In genomic region chr13:37229931-37230330, GRCh38 we compare ENCODE assay signal across 29 cellular contexts.
"Had no signal": no experiment of that assay in that cellular context is flagged by ENCODE, and none has a peak within 500 bp of the region (broad histone marks: within the 10 kb centered on the region; RNA-seq: fewer than 3 reads in every experiment).

No MANE protein-coding gene starts in this region.

- H3K36me3 Mint-ChIP-seq: stimulated activated effector memory CD8-positive, alpha-beta T cell treated with anti-CD3 and anti-CD28 coated beads, Interleukin-12 subunit alpha, Interleukin-12 subunit beta, amount 100 ng/mL, for 72 hours; stimulated activated naive B cell treated with anti-CD40 and anti-IgM and Interleukin-4, amounts not matched to agents 10 μg/mL and 1 μg/mL and 100 μg/mL, for 72 hours had no signal

- H2AFZ ChIP-seq: parathyroid adenoma had no signal

- H3K9ac ChIP-seq: parathyroid adenoma had no signal

- H3K4me3 ChIP-seq: psoas muscle, right lobe of liver, sigmoid colon, stomach, thoracic aorta, thyroid gland, tibial nerve, upper lobe of left lung, uterus had no signal

- H3K36me3 ChIP-seq: neutrophil, right lobe of liver, sigmoid colon, stomach, thoracic aorta, thyroid gland, tibial nerve, upper lobe of left lung, uterus had no signal

- H3K4me1 Mint-ChIP-seq: naive thymus-derived CD8-positive, alpha-beta T cell; nephron progenitor cell; neural crest cell; stimulated activated effector memory CD8-positive, alpha-beta T cell treated with anti-CD3 and anti-CD28 coated beads, Interleukin-12 subunit alpha, Interleukin-12 subunit beta, amount 100 ng/mL, for 72 hours; stimulated activated naive B cell treated with anti-CD40 and anti-IgM and Interleukin-4, amounts not matched to agents 10 μg/mL and 1 μg/mL and 100 μg/mL, for 72 hours had no signal

- DNase-seq: naive thymus-derived CD8-positive, alpha-beta T cell; nephron progenitor cell; nucleus accumbens; posterior cingulate gyrus; psoas muscle; right cardiac atrium; right lobe of liver; sigmoid colon; small intestine; stimulated activated CD4-positive, alpha-beta T cell treated with anti-CD3 and anti-CD28 coated beads, Interleukin-15, amount 100 ng/mL, for 24 hours; stimulated activated CD4-positive, alpha-beta T cell treated with anti-CD3 and anti-CD28 coated beads, Interleukin-2, amount 100 ng/mL, for 24 hours; stimulated activated CD4-positive, alpha-beta T cell treated with anti-CD3 and anti-CD28 coated beads, Interleukin-2, amount 100 ng/mL, for 48 hours; stimulated activated CD4-positive, alpha-beta T cell treated with anti-CD3 and anti-CD28 coated beads, Interleukin-4, amount 100 ng/mL, for 24 hours; stimulated activated naive B cell treated with anti-CD40 and anti-IgM and Interleukin-4, amounts not matched to agents 10 μg/mL and 1 μg/mL and 100 μg/mL, for 72 hours; stimulated activated naive CD4-positive, alpha-beta T cell treated with Interleukin-2 at 50 U/mL for 16 hours; stomach; thyroid gland; trophoblast cell; upper lobe of left lung; uterus had no signal

- FAIRE-seq: small intestine had no signal

- H3K79me2 ChIP-seq: parathyroid adenoma had no signal

- H3K27me3 ChIP-seq: neutrophil, right lobe of liver, sigmoid colon, stomach, thyroid gland, tibial nerve, upper lobe of left lung, uterus had no signal

- H3K4me1 ChIP-seq: parathyroid adenoma, psoas muscle, right lobe of liver, sigmoid colon, stomach, thyroid gland, upper lobe of left lung, uterus had no signal

- H3K4me3 Mint-ChIP-seq: naive thymus-derived CD8-positive, alpha-beta T cell; natural killer cell treated with Interleukin-12 subunit alpha and Interleukin-12 subunit beta and Interleukin-15 and Interleukin-18, amount 100 ng/mL, for 72 hours; nephron progenitor cell; neural crest cell; stimulated activated effector memory CD8-positive, alpha-beta T cell treated with anti-CD3 and anti-CD28 coated beads, Interleukin-12 subunit alpha, Interleukin-12 subunit beta, amount 100 ng/mL, for 72 hours; stimulated activated naive B cell treated with anti-CD40 and anti-IgM and Interleukin-4, amounts not matched to agents 10 μg/mL and 1 μg/mL and 100 μg/mL, for 72 hours; stimulated activated naive CD8-positive, alpha-beta T cell treated with anti-CD3 and anti-CD28 coated beads, Interleukin-15, Interleukin-2, amounts not matched to agents 100 ng/mL and 50 ng/mL, for 24 hours had no signal

- H3K27ac Mint-ChIP-seq: naive thymus-derived CD8-positive, alpha-beta T cell; natural killer cell treated with Interleukin-12 subunit alpha and Interleukin-12 subunit beta and Interleukin-15 and Interleukin-18, amount 100 ng/mL, for 72 hours; nephron progenitor cell; progenitor cell of endocrine pancreas; stimulated activated effector memory CD8-positive, alpha-beta T cell treated with anti-CD3 and anti-CD28 coated beads, Interleukin-12 subunit alpha, Interleukin-12 subunit beta, amount 100 ng/mL, for 72 hours; stimulated activated naive B cell treated with anti-CD40 and anti-IgM and Interleukin-4, amounts not matched to agents 10 μg/mL and 1 μg/mL and 100 μg/mL, for 72 hours; stimulated activated naive CD8-positive, alpha-beta T cell treated with anti-CD3 and anti-CD28 coated beads, Interleukin-15, Interleukin-2, amounts not matched to agents 100 ng/mL and 50 ng/mL, for 24 hours had no signal

- H3K27me3 Mint-ChIP-seq: naive thymus-derived CD8-positive, alpha-beta T cell; natural killer cell treated with Interleukin-12 subunit alpha and Interleukin-12 subunit beta and Interleukin-15 and Interleukin-18, amount 100 ng/mL, for 72 hours; progenitor cell of endocrine pancreas; stimulated activated naive B cell treated with anti-CD40 and anti-IgM and Interleukin-4, amounts not matched to agents 10 μg/mL and 1 μg/mL and 100 μg/mL, for 72 hours; stimulated activated naive CD8-positive, alpha-beta T cell treated with anti-CD3 and anti-CD28 coated beads, Interleukin-15, Interleukin-2, amounts not matched to agents 100 ng/mL and 50 ng/mL, for 24 hours had no signal

- ATAC-seq: naive thymus-derived CD8-positive, alpha-beta T cell; natural killer cell treated with Interleukin-12 subunit alpha and Interleukin-12 subunit beta and Interleukin-15 and Interleukin-18, amount 100 ng/mL, for 72 hours; psoas muscle; right cardiac atrium; right lobe of liver; stimulated activated effector memory CD8-positive, alpha-beta T cell treated with anti-CD3 and anti-CD28 coated beads, Interleukin-12 subunit alpha, Interleukin-12 subunit beta, amount 100 ng/mL, for 72 hours; stimulated activated naive B cell treated with anti-CD40 and anti-IgM and Interleukin-4, amounts not matched to agents 10 μg/mL and 1 μg/mL and 100 μg/mL, for 72 hours had no signal

- H3K27ac ChIP-seq: neutrophil, parathyroid adenoma, psoas muscle, right lobe of liver, sigmoid colon, stomach, thoracic aorta, thyroid gland, tibial nerve, upper lobe of left lung, uterus had no signal

- H3K9me3 ChIP-seq: neutrophil, right lobe of liver, thyroid gland had no signal
